In genomic region chr1:239843556-239843955, GRCh38 we compare ENCODE assay signal across 24 cellular contexts.
"Had no signal": no experiment of that assay in that cellular context is flagged by ENCODE, and none has a peak within 500 bp of the region (broad histone marks: within the 10 kb centered on the region; RNA-seq: fewer than 3 reads in every experiment).

No MANE protein-coding gene starts in this region.

- H3K4me1 ChIP-seq: left ventricle myocardium inferior, neural progenitor cell, prostate gland, spleen, suprapubic skin, tibial artery, upper lobe of right lung had no signal

- H3K9me3 ChIP-seq: left ventricle myocardium inferior, ovary, prostate gland, spleen, suprapubic skin, thoracic aorta, tibial artery, upper lobe of right lung had no signal

- H3K4me3 ChIP-seq: left ventricle myocardium inferior, lung, neural progenitor cell, ovary, prostate gland, skin epidermis, spleen, suprapubic skin, thoracic aorta, tibial artery, upper lobe of right lung had no signal

- H3K4me2 ChIP-seq: neural progenitor cell had no signal

- H2AFZ ChIP-seq: neural progenitor cell had no signal

- DNase-seq: islet precursor cell; left ventricle myocardium inferior; mesendoderm; naive B cell; natural killer cell; nephron progenitor cell; ovary; posterior cingulate gyrus; retina; right cardiac atrium; spleen; stimulated activated CD4-positive, alpha-beta T cell treated with anti-CD3 and anti-CD28 coated beads, Interleukin-4, amount 100 ng/mL, for 24 hours; stimulated activated naive CD4-positive, alpha-beta T cell; tibial artery; trophoblast cell; upper lobe of right lung had no signal

- H3K36me3 ChIP-seq: left ventricle myocardium inferior, ovary, prostate gland, spleen, suprapubic skin, thoracic aorta, tibial artery, upper lobe of right lung had no signal

- H3K9ac ChIP-seq: neural progenitor cell had no signal

- ATAC-seq: natural killer cell; right cardiac atrium; sciatic nerve; stimulated activated effector memory CD8-positive, alpha-beta T cell treated with anti-CD3 and anti-CD28 coated beads, Interleukin-12 subunit alpha, Interleukin-12 subunit beta, amount 100 ng/mL, for 72 hours; upper lobe of right lung had no signal

- H3K27me3 ChIP-seq: neural progenitor cell, ovary, spleen, suprapubic skin, tibial artery, upper lobe of right lung had no signal

- H3K27ac ChIP-seq: left ventricle myocardium inferior, neural progenitor cell, ovary, prostate gland, skin epidermis, spleen, suprapubic skin, thoracic aorta, tibial artery, upper lobe of right lung had no signal
